ENCODE assay signal across 26 cellular contexts in the genomic region with DNA sequence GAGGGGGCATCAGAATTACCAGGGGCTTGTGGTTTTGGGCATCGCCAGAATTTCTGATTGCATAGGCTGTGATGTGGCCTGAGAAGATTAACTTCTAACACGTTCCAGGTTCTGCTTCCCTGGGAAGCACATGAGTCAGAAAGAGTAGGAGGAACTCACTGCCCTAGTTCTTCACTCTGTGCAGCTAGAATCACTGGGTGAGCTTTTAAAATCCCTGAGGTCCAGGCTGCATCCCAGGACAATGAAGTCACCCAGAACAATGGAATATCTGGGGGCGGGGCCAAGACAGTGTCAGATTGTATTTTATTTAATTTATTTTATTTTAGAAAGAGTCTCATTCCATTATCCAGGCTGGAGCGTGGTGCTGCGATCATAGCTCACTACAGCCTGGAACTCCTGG.
DNase-seq lines count a peak whose midpoint lies in the region; FAIRE-seq and TF ChIP-seq lines count a peak whose summit lies in the region.
"Had no signal": no experiment of that assay in that cellular context is flagged by ENCODE, and none has a peak within 500 bp of the region (broad histone marks: within the 10 kb centered on the region; RNA-seq: fewer than 3 reads in every experiment).

No MANE protein-coding gene starts in this region.

- peak; percentile 18 for FAIRE-seq in RCC 7860 (lab: Jason Lieb, UNC)
- FAIRE-seq: A549, G401.6, GM19239, H54, HepG2, K562 had no signal

- no peak overlapping the region for H3K4me3 ChIP-seq in lower leg skin (ENCODE audit: low read depth, poor library complexity, severe bottlenecking)
- H3K4me3 ChIP-seq: A549; BLaER1 treated with 17β-estradiol and CSF1 and Interleukin-3, amounts not matched to agents 10 nM and 100 nM; K562 had no signal

- WGBS in lower leg skin, 2 donors: 75 to 79% methylated on average over 5 of the region's 5 CpGs

- DNase-seq in Daoy (ENCODE audit: low read depth) (peak; percentile 69), RCC 7860 (ENCODE audit: low spot score) (no peak), inferior parietal cortex (ENCODE audit: extremely low spot score) (peak; percentile 26), stromal cell of bone marrow (ENCODE audit: low read depth) (peak; percentile 12), NCI-H1436 treated with DMSO at 0.1 percent for 48 hours (lab: John Stamatoyannopoulos, UW) (no peak), lower leg skin (ENCODE audit: low spot score in 2 of 2) (no peak), medulla oblongata (ENCODE audit: extremely low spot score) (no peak)
- no peak for DNase-seq in activated naive CD4-positive, alpha-beta T cell treated with Interleukin-2 at 50 U/mL for 16 hours
- DNase-seq: Calu3; CD4-positive, alpha-beta memory T cell; DMS153; NCI-H1092; NCI-H146; NCI-H2029; NCI-H2171; NCI-H345; NCI-H524; NCI-H774; NK-92 treated with Interleukin-12 subunit alpha and Interleukin-12 subunit beta, amount 100 ng/mL, for 24 hours had no signal

- no peak for TF ChIP-seq CTCF in lower leg skin (IDR thresholded peaks at IDR 0.05)

- intact Hi-C loops in lower leg skin (cut with DNase I; ENCODE audit: low total_unique reads): no loop called here

- TF ChIP-seq POLR2A in lower leg skin (IDR thresholded peaks at IDR 0.05): no peak

Comparison
In these comparisons a context has a peak if more than half of its experiments do, and no peak if none do; other contexts are left out.
1. DNase-seq: peak in Daoy (single experiment), inferior parietal cortex (single experiment) and stromal cell of bone marrow (single experiment); none in RCC 7860 (single experiment), NCI-H1436 treated with DMSO at 0.1 percent for 48 hours (single experiment), lower leg skin (0 of 2), activated naive CD4-positive, alpha-beta T cell treated with Interleukin-2 at 50 U/mL for 16 hours (single experiment) and medulla oblongata (single experiment).